In the genomic region with DNA sequence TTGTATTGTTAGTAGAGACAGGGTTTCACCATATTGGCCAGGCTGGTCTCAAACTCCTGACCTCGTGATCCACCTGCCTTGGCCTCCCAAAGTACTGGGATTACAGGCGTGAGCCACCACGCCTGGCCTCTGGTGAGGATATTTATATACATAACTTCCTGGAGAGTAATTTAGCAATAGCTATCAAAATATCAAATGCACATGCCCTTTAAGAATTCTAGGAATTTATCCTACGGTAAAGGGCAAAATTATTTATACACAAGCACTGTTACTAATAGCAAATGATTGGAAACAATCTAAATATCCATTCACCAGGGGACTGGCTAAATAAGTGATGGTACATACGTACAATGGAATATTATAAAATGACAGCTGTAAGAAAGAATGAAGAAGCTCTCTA, we compare ENCODE assay signal across 8 cellular contexts. TPM values are rescaled to one million over a fixed set of nuclear protein-coding genes. Genes with fewer than 3 reads are reported as not detected.
DNase-seq lines count a peak whose midpoint lies in the region; ATAC-seq and TF ChIP-seq lines count a peak whose summit lies in the region.
"Not testable (repeated sequence)": the region's sequence is repeated elsewhere in the genome, so short reads cannot be mapped to it uniquely, and the experiment has no call there.

No MANE protein-coding gene starts in this region.

- not testable (repeated sequence) for H3K27me3 ChIP-seq in ACC112 (ENCODE audit: insufficient read depth, low read length); GM23248 (replicated peaks; ENCODE audit: insufficient read depth); Panc1 (ENCODE audit: control insufficient read depth, insufficient read depth, low read length); heart left ventricle; subcutaneous abdominal adipose tissue (ENCODE audit: control insufficient read depth in 5 of 5, insufficient read depth in 4 of 5, low read length in 5 of 5)

- not testable (repeated sequence) for BruUV-seq in Panc1 (replicated peaks; lab: Mats Ljungman, UMichigan)

- not testable (repeated sequence) for DNase-seq in GM23248; Panc1 (ENCODE audit: low read depth, low spot score); activated CD8-positive, alpha-beta memory T cell treated with anti-CD3 and anti-CD28 coated beads, Interleukin-2, amount 10 ng/mL, durations not matched to agents 7 days and 5 days; heart left ventricle; natural killer cell treated with Interleukin-12 subunit alpha and Interleukin-12 subunit beta and Interleukin-15 and Interleukin-18, amount 100 ng/mL, for 72 hours (ENCODE audit: low spot score)
- peak; percentile 57 for DNase-seq in choroid plexus epithelial cell (ENCODE audit: low read depth)

- TF ChIP-seq POLR2A in heart left ventricle (IDR thresholded peaks at IDR 0.05), result not testable (repeated sequence)

- H3K9ac ChIP-seq in GM23248; subcutaneous abdominal adipose tissue (ENCODE audit: low read length in 5 of 5): not testable (repeated sequence)

- peaks cover 33% of the 10 kb centered on the region for H3K4me1 Mint-ChIP-seq in activated CD8-positive, alpha-beta memory T cell treated with anti-CD3 and anti-CD28 coated beads, Interleukin-2, amount 10 ng/mL, durations not matched to agents 7 days and 5 days
- peaks cover 20 to 29% of the 10 kb centered on the region in 2 donors for H3K4me1 Mint-ChIP-seq in natural killer cell treated with Interleukin-12 subunit alpha and Interleukin-12 subunit beta and Interleukin-15 and Interleukin-18, amount 100 ng/mL, for 72 hours (ENCODE audit: low read depth in 2 of 2)

- H3K36me3 ChIP-seq in ACC112 (ENCODE audit: insufficient read depth, low read length); GM23248 (ENCODE audit: low read depth); Panc1 (ENCODE audit: control insufficient read depth, insufficient read depth, low read length); subcutaneous abdominal adipose tissue (ENCODE audit: control insufficient read depth in 5 of 5, insufficient read depth in 5 of 5, low read length in 5 of 5): not testable (repeated sequence)
- peaks cover 0 to 30% (median 5%) of the 10 kb centered on the region in 9 donors for H3K36me3 ChIP-seq in heart left ventricle

- H3K27ac ChIP-seq in ACC112 (ENCODE audit: low read depth, low read length) (peak overlapping the region; percentile 98), GM23248 (peak overlapping the region; percentile 99), Panc1 (ENCODE audit: low read length) (peak overlapping the region; percentile 88; the same call in 1 of the 2 replicates), heart left ventricle (peak overlapping the region in 11 of 12 donors; percentile 77 to 97 (median 92)), subcutaneous abdominal adipose tissue (ENCODE audit: low read depth, low read length) (peak overlapping the region; percentile 81)

- not testable (repeated sequence) for H3K4me2 ChIP-seq in GM23248 (ENCODE audit: unreplicated experiment)

- not testable (repeated sequence) for H2AFZ ChIP-seq in ACC112 (ENCODE audit: low read length, unreplicated experiment); GM23248

- not testable (repeated sequence) for H3K27me3 Mint-ChIP-seq in activated CD8-positive, alpha-beta memory T cell treated with anti-CD3 and anti-CD28 coated beads, Interleukin-2, amount 10 ng/mL, durations not matched to agents 7 days and 5 days; natural killer cell treated with Interleukin-12 subunit alpha and Interleukin-12 subunit beta and Interleukin-15 and Interleukin-18, amount 100 ng/mL, for 72 hours

- intact Hi-C loops in Panc1 (cut with micrococcal nuclease; ENCODE audit: unreplicated experiment), result not testable (repeated sequence)
- intact Hi-C loops in heart left ventricle (cut with DNase I), result loop anchor here in 5 of 10 donors (5.0 to 10.0 kb wide), 3 partner anchors 36 to 84 kb away; a partner anchor contains a TSS

- not testable (repeated sequence) for H3K4me3 ChIP-seq in ACC112 (ENCODE audit: low read depth, low read length); GM23248; Panc1 (ENCODE audit: low read depth in 2 of 2, low read length in 2 of 2); choroid plexus epithelial cell (ENCODE audit: low read depth, low read length); heart left ventricle; subcutaneous abdominal adipose tissue (ENCODE audit: low read depth in 1 of 5, low read length in 5 of 5)

- peaks cover 34% of the 10 kb centered on the region for H3F3A ChIP-seq in GM23248 (ENCODE audit: insufficient read depth)

- in situ Hi-C loops in GM23248 (cut with MboI); Panc1 (cut with HindIII; ENCODE audit: low pct_unique_long_range_greater_than_20kb, low sequenced_read_pairs): not testable (repeated sequence)

- not testable (repeated sequence) for H3K9me2 ChIP-seq in GM23248 (ENCODE audit: insufficient read depth)

- not testable (repeated sequence) for H3K4me3 Mint-ChIP-seq in activated CD8-positive, alpha-beta memory T cell treated with anti-CD3 and anti-CD28 coated beads, Interleukin-2, amount 10 ng/mL, durations not matched to agents 7 days and 5 days; natural killer cell treated with Interleukin-12 subunit alpha and Interleukin-12 subunit beta and Interleukin-15 and Interleukin-18, amount 100 ng/mL, for 72 hours

- H3K36me3 Mint-ChIP-seq in activated CD8-positive, alpha-beta memory T cell treated with anti-CD3 and anti-CD28 coated beads, Interleukin-2, amount 10 ng/mL, durations not matched to agents 7 days and 5 days, result peaks cover 26% of the 10 kb centered on the region
- H3K36me3 Mint-ChIP-seq in natural killer cell treated with Interleukin-12 subunit alpha and Interleukin-12 subunit beta and Interleukin-15 and Interleukin-18, amount 100 ng/mL, for 72 hours, result not testable (repeated sequence)

- TF ChIP-seq CTCF in Panc1 (IDR thresholded peaks at IDR 0.05); choroid plexus epithelial cell (conservative IDR thresholded peaks at IDR 0.05; ENCODE audit: low read depth, low read length); heart left ventricle (IDR thresholded peaks at IDR 0.05): not testable (repeated sequence)

- H3K9me3 Mint-ChIP-seq in activated CD8-positive, alpha-beta memory T cell treated with anti-CD3 and anti-CD28 coated beads, Interleukin-2, amount 10 ng/mL, durations not matched to agents 7 days and 5 days (ENCODE audit: low read depth); natural killer cell treated with Interleukin-12 subunit alpha and Interleukin-12 subunit beta and Interleukin-15 and Interleukin-18, amount 100 ng/mL, for 72 hours: not testable (repeated sequence)

- POLR2A ChIA-PET in Panc1 (lab: Charles Lee), result not testable (repeated sequence)

- not testable (repeated sequence) for H3K9me3 ChIP-seq in GM23248 (ENCODE audit: low read depth); Panc1 (ENCODE audit: control insufficient read depth, insufficient read depth, low read depth, low read length); heart left ventricle; subcutaneous abdominal adipose tissue (ENCODE audit: control insufficient read depth in 5 of 5, low read length in 5 of 5)

- not testable (repeated sequence) for ATAC-seq in Panc1; activated CD8-positive, alpha-beta memory T cell treated with anti-CD3 and anti-CD28 coated beads, Interleukin-2, amount 10 ng/mL, durations not matched to agents 7 days and 5 days; heart left ventricle; natural killer cell treated with Interleukin-12 subunit alpha and Interleukin-12 subunit beta and Interleukin-15 and Interleukin-18, amount 100 ng/mL, for 72 hours

- 86 to 92% methylated on average over 5 of the region's 5 CpGs for WGBS in GM23248 (ENCODE audit: low coverage in 1 of 2, low lambda C conversion rate in 2 of 2, missing lambda C conversion rate in 2 of 2), 2 experiments
- WGBS in heart left ventricle, 4 donors, result 82 to 87% (median 85%) methylated on average over 5 of the region's 5 CpGs

- not testable (repeated sequence) for H3K79me2 ChIP-seq in ACC112 (ENCODE audit: control insufficient read depth, insufficient read depth, low read length, unreplicated experiment)
- peaks cover 54% of the 10 kb centered on the region for H3K79me2 ChIP-seq in GM23248 (ENCODE audit: insufficient read depth)

- CTCF ChIA-PET in Panc1 (lab: Charles Lee); activated CD8-positive, alpha-beta memory T cell treated with anti-CD3 and anti-CD28 coated beads, Interleukin-2, amount 10 ng/mL, durations not matched to agents 7 days and 5 days (lab: Charles Lee): not testable (repeated sequence)

- not testable (repeated sequence) for H4K20me1 ChIP-seq in GM23248 (ENCODE audit: insufficient read depth)

- H3K27ac Mint-ChIP-seq in activated CD8-positive, alpha-beta memory T cell treated with anti-CD3 and anti-CD28 coated beads, Interleukin-2, amount 10 ng/mL, durations not matched to agents 7 days and 5 days, result peak overlapping the region; percentile 67
- peak overlapping the region; percentile 45 to 87 for H3K27ac Mint-ChIP-seq in natural killer cell treated with Interleukin-12 subunit alpha and Interleukin-12 subunit beta and Interleukin-15 and Interleukin-18, amount 100 ng/mL, for 72 hours

- H3K4me1 ChIP-seq in ACC112 (ENCODE audit: control insufficient read depth, insufficient read depth, low read length, unreplicated experiment) (peaks cover 39% of the 10 kb centered on the region), GM23248 (ENCODE audit: insufficient read depth) (peaks cover 24% of the 10 kb centered on the region), Panc1 (ENCODE audit: control insufficient read depth, insufficient read depth, low read length) (peaks cover 18% of the 10 kb centered on the region), heart left ventricle (peaks cover 0 to 33% (median 20%) of the 10 kb centered on the region in 12 donors), subcutaneous abdominal adipose tissue (ENCODE audit: control insufficient read depth in 5 of 5, insufficient read depth in 5 of 5, low read length in 5 of 5) (peaks cover 4 to 16% (median 10%) of the 10 kb centered on the region in 5 donors)

RNA-seq across cellular contexts. Expression of a gene that starts 25.7 kb away (rescaled TPM):
- 16.3 and 18.4 TPM in 2 replicates for total RNA-seq in GM23248 (2014; rRNA removed; shearing (Covaris generic))
- polyA plus RNA-seq in GM23248 (2016; fragmentation: Nextera tagmentation; extraction: Ambion mirVana) (10.5 and 11.1 TPM in 2 replicates), heart left ventricle (10 to 100 TPM; 14.9 to 38.5 TPM)
- total RNA-seq in Panc1 (2021; ENCODE audit: unreplicated experiment) (37.9 TPM), heart left ventricle (10 to 100 TPM; 22.9 to 53.4 (median 36.9) TPM)
- 19.8 TPM for polyA plus RNA-seq in Panc1 (2012; ENCODE audit: insufficient read length)
- 10 to 100 TPM; 55.5 to 58.9 TPM for total RNA-seq in activated CD8-positive, alpha-beta memory T cell treated with anti-CD3 and anti-CD28 coated beads, Interleukin-2, amount 10 ng/mL, durations not matched to agents 7 days and 5 days
- total RNA-seq in natural killer cell treated with Interleukin-12 subunit alpha and Interleukin-12 subunit beta and Interleukin-15 and Interleukin-18, amount 100 ng/mL, for 72 hours, result 10 to 100 TPM; 42.7 to 59.7 TPM

RNA-seq across cellular contexts. Expression of a gene that starts 38.7 kb away (rescaled TPM):
- 42.0 and 71.5 TPM in 2 replicates for total RNA-seq in GM23248 (2014; rRNA removed; shearing (Covaris generic))
- polyA plus RNA-seq in GM23248 (2016; fragmentation: Nextera tagmentation; extraction: Ambion mirVana) (90.4 and 91.8 TPM in 2 replicates), heart left ventricle (10 to 100 TPM; 19.0 to 44.9 TPM)
- total RNA-seq in Panc1 (2021; ENCODE audit: unreplicated experiment) (77.8 TPM), heart left ventricle (10 to 100 TPM; 49.1 to 93.6 (median 76.3) TPM)
- polyA plus RNA-seq in Panc1 (2012; ENCODE audit: insufficient read length), result 49.7 TPM
- 10 to 100 TPM; 35.5 to 50.5 TPM for total RNA-seq in activated CD8-positive, alpha-beta memory T cell treated with anti-CD3 and anti-CD28 coated beads, Interleukin-2, amount 10 ng/mL, durations not matched to agents 7 days and 5 days
- total RNA-seq in natural killer cell treated with Interleukin-12 subunit alpha and Interleukin-12 subunit beta and Interleukin-15 and Interleukin-18, amount 100 ng/mL, for 72 hours, result 10 to 100 TPM; 36.0 to 66.1 TPM
